Comparison of ENCODE assay signal across 9 cellular contexts in genomic region chr12:127926004-127926403, GRCh38.
A peak's percentile ranks its signal among the peaks of the same experiment; 100 is the strongest.
DNase-seq lines count a peak whose midpoint lies in the region; ATAC-seq and TF ChIP-seq lines count a peak whose summit lies in the region.
"Had no signal": no experiment of that assay in that cellular context is flagged by ENCODE, and none has a peak within 500 bp of the region (broad histone marks: within the 10 kb centered on the region; RNA-seq: fewer than 3 reads in every experiment).

No MANE protein-coding gene starts in this region.

- DNase-seq in astrocyte of the cerebellum (ENCODE audit: low read depth) (peak; percentile 19), left colon (peak in 1 of 2 donors; percentile 31), glomerular visceral epithelial cell (ENCODE audit: extremely low spot score) (no peak)
- DNase-seq in stimulated activated CD4-positive, alpha-beta T cell treated with anti-CD3 and anti-CD28 coated beads, Interleukin-4, amount 100 ng/mL, for 4 hours, result no peak
- DNase-seq: activated T-cell treated with anti-CD3 and anti-CD28 coated beads for 4 hours had no signal

- intact Hi-C loops in left colon (cut with DNase I, micrococcal nuclease), result no loop called here

- peak; percentile 13; the same call in 1 of the 2 replicates for TF ChIP-seq RAD21 in Ishikawa (IDR thresholded peaks at IDR 0.05; ENCODE audit: low read depth)

- in situ Hi-C loops in astrocyte of the cerebellum (cut with HindIII; ENCODE audit: low sequenced_read_pairs), result no loop called here

- TF ChIP-seq EP300 in Ishikawa (IDR thresholded peaks at IDR 0.05; ENCODE audit: borderline replicate concordance), result no peak

- H3K4me3 ChIP-seq in astrocyte of the cerebellum (ENCODE audit: low read depth, low read length), result no peak overlapping the region

- H3K27ac ChIP-seq in 22Rv1, result no peak overlapping the region

- peak; percentile 80 for ATAC-seq in left colon
- ATAC-seq in GM18867 (IDR thresholded peaks at IDR 0.05; ENCODE audit: unreplicated experiment), result no peak
- ATAC-seq in HG02973 (IDR thresholded peaks at IDR 0.05; ENCODE audit: unreplicated experiment), result no peak

- TF ChIP-seq CTCF in 22Rv1 (IDR thresholded peaks at IDR 0.05) (peak; percentile 45), astrocyte of the cerebellum (IDR thresholded peaks at IDR 0.05; ENCODE audit: low read depth, low read length, missing control alignments) (peak; percentile 82)

TF ChIP-seq in Ishikawa, 13 proteins besides CTCF, POLR2A, EP300 and RAD21:
- TF ChIP-seq TCF12 (IDR thresholded peaks at IDR 0.05; ENCODE audit: low read depth) (no peak), TEAD4 (IDR thresholded peaks at IDR 0.05) (no peak), TAF1 (IDR thresholded peaks at IDR 0.05; ENCODE audit: low read depth) (no peak), USF1 (IDR thresholded peaks at IDR 0.05) (no peak), YY1 (IDR thresholded peaks at IDR 0.05; ENCODE audit: low read depth) (no peak), CREB1 (IDR thresholded peaks at IDR 0.05; ENCODE audit: low read depth) (no peak), EGR1 (IDR thresholded peaks at IDR 0.05) (no peak), REST (IDR thresholded peaks at IDR 0.05; ENCODE audit: low read depth) (no peak)
